Comparison of ENCODE assay signal across 1 cellular context in the genomic region with DNA sequence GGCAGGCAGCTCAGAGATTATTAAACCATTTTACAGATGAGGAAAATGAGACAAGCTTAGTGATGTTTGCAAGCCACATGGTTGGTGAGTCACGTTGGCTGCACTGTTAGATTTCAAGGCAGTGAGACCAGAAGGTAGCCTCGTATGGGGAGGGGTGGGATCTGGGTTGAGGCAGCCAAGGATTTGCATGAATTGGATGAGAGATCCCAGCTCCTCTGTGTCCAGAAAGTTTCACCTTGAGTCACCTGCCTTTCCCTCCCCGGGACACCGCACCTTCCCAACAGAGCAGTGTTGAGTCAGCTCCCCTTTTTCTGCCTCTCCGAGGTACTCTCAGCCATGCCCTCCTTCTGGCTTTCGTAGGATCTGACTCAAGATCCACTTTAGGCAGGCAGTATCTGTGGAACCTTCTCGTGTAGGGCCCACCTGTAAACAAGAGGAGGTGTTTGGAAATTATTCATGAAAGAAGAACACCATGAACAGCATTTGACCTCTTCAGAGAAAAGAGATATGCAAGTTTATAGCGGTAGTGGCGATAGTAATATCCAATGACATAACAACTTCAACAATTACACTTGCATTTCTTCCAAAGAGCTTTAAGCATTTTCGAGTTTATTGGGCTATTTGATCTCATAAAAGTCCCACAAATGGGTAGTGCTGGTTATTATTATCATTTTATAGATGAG.
TF ChIP-seq lines count a peak whose summit lies in the region.

No MANE protein-coding gene starts in this region.

TF ChIP-seq in WTC11, 78 proteins besides CTCF, POLR2A, EP300 and RAD21 (continued from another document):
- TF ChIP-seq, protein P1, sequence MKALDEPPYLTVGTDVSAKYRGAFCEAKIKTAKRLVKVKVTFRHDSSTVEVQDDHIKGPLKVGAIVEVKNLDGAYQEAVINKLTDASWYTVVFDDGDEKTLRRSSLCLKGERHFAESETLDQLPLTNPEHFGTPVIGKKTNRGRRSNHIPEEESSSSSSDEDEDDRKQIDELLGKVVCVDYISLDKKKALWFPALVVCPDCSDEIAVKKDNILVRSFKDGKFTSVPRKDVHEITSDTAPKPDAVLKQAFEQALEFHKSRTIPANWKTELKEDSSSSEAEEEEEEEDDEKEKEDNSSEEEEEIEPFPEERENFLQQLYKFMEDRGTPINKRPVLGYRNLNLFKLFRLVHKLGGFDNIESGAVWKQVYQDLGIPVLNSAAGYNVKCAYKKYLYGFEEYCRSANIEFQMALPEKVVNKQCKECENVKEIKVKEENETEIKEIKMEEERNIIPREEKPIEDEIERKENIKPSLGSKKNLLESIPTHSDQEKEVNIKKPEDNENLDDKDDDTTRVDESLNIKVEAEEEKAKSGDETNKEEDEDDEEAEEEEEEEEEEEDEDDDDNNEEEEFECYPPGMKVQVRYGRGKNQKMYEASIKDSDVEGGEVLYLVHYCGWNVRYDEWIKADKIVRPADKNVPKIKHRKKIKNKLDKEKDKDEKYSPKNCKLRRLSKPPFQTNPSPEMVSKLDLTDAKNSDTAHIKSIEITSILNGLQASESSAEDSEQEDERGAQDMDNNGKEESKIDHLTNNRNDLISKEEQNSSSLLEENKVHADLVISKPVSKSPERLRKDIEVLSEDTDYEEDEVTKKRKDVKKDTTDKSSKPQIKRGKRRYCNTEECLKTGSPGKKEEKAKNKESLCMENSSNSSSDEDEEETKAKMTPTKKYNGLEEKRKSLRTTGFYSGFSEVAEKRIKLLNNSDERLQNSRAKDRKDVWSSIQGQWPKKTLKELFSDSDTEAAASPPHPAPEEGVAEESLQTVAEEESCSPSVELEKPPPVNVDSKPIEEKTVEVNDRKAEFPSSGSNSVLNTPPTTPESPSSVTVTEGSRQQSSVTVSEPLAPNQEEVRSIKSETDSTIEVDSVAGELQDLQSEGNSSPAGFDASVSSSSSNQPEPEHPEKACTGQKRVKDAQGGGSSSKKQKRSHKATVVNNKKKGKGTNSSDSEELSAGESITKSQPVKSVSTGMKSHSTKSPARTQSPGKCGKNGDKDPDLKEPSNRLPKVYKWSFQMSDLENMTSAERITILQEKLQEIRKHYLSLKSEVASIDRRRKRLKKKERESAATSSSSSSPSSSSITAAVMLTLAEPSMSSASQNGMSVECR (CRISPR knock-in tag; IDR thresholded peaks at IDR 0.05; ENCODE audit: borderline replicate concordance): no peak
- TF ChIP-seq OVOL2 (CRISPR knock-in tag; IDR thresholded peaks at IDR 0.05; ENCODE audit: borderline replicate concordance): no peak
- no peak for TF ChIP-seq NFATC4 (CRISPR knock-in tag; IDR thresholded peaks at IDR 0.05)
- TF ChIP-seq, protein P2, sequence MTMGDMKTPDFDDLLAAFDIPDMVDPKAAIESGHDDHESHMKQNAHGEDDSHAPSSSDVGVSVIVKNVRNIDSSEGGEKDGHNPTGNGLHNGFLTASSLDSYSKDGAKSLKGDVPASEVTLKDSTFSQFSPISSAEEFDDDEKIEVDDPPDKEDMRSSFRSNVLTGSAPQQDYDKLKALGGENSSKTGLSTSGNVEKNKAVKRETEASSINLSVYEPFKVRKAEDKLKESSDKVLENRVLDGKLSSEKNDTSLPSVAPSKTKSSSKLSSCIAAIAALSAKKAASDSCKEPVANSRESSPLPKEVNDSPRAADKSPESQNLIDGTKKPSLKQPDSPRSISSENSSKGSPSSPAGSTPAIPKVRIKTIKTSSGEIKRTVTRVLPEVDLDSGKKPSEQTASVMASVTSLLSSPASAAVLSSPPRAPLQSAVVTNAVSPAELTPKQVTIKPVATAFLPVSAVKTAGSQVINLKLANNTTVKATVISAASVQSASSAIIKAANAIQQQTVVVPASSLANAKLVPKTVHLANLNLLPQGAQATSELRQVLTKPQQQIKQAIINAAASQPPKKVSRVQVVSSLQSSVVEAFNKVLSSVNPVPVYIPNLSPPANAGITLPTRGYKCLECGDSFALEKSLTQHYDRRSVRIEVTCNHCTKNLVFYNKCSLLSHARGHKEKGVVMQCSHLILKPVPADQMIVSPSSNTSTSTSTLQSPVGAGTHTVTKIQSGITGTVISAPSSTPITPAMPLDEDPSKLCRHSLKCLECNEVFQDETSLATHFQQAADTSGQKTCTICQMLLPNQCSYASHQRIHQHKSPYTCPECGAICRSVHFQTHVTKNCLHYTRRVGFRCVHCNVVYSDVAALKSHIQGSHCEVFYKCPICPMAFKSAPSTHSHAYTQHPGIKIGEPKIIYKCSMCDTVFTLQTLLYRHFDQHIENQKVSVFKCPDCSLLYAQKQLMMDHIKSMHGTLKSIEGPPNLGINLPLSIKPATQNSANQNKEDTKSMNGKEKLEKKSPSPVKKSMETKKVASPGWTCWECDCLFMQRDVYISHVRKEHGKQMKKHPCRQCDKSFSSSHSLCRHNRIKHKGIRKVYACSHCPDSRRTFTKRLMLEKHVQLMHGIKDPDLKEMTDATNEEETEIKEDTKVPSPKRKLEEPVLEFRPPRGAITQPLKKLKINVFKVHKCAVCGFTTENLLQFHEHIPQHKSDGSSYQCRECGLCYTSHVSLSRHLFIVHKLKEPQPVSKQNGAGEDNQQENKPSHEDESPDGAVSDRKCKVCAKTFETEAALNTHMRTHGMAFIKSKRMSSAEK (CRISPR knock-in tag; IDR thresholded peaks at IDR 0.05; ENCODE audit: borderline replicate concordance): no peak
- no peak for TF ChIP-seq NFYB (CRISPR knock-in tag; conservative IDR thresholded peaks at IDR 0.05; ENCODE audit: low read depth)
- TF ChIP-seq ZNF396 (CRISPR knock-in tag; IDR thresholded peaks at IDR 0.05; ENCODE audit: borderline replicate concordance): no peak
- TF ChIP-seq, protein P3, sequence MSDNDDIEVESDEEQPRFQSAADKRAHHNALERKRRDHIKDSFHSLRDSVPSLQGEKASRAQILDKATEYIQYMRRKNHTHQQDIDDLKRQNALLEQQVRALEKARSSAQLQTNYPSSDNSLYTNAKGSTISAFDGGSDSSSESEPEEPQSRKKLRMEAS (CRISPR knock-in tag; IDR thresholded peaks at IDR 0.05): no peak
- TF ChIP-seq ZNF232 (CRISPR knock-in tag; IDR thresholded peaks at IDR 0.05): no peak
- no peak for TF ChIP-seq TEAD1 (CRISPR knock-in tag; IDR thresholded peaks at IDR 0.05)
- TF ChIP-seq GTF2I (CRISPR knock-in tag; conservative IDR thresholded peaks at IDR 0.05): no peak
- no peak for TF ChIP-seq MXD4 (CRISPR knock-in tag; IDR thresholded peaks at IDR 0.05; ENCODE audit: borderline replicate concordance)
- TF ChIP-seq FOXP1 (CRISPR knock-in tag; IDR thresholded peaks at IDR 0.05; ENCODE audit: borderline replicate concordance): no peak
- TF ChIP-seq JAZF1 (CRISPR knock-in tag; IDR thresholded peaks at IDR 0.05): no peak
- no peak for TF ChIP-seq KAT7 (CRISPR knock-in tag; IDR thresholded peaks at IDR 0.05; ENCODE audit: borderline replicate concordance)
TF ChIP-seq in WTC11: peak in this region for 0.
